21 cellular contexts compared by ENCODE assay signal in the genomic region with DNA sequence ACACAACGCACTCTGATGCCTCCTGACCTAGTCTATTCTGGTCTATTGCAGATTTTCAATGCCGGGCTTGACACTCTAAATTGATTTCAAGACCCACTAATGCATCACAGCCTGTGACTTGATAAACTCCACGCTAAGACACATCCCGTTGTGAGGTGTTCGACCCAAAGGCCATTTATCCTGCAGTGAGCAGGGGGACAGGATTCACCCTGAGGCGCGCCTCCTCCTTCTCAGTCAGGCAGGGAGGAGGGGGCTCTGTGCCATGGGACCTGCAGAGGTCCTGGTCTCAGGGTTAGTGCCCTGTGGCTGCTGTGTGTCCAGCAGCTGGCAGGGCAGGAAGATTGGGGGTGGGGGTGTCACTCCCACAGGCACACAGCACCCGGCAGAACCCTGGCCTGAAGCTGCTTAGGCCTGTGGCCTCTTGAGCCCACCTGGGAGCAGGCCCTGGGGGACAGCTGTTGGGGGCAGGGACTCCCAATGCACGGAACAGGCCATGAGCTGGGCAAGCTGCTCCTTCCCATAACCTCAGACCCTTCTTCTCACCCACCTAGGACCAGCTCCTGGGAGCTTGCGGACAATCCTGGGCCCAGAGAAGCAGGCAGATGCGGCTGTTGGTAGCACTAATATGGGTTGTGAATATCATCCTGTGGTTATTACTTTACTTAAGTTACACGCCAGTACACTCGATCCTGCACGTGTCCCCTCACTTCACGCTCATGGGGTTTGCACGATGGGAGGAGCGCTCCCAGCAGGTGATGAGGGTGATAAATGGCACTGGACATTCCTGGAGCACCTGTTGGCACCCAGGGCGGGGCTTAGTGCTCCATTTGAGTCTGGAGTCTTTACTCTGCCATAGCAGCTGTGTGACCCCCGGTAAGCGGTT.
DNase-seq lines count a peak whose midpoint lies in the region; ATAC-seq, FAIRE-seq and TF ChIP-seq lines count a peak whose summit lies in the region.
"Had no signal": no experiment of that assay in that cellular context is flagged by ENCODE, and none has a peak within 500 bp of the region (broad histone marks: within the 10 kb centered on the region; RNA-seq: fewer than 3 reads in every experiment).

No MANE protein-coding gene starts in this region.

- in situ Hi-C loops in HepG2 (cut with HindIII; ENCODE audit: extremely low pct_ligation_motif_present, low pct_unique_long_range_greater_than_20kb), result no loop called here
- in situ Hi-C loops in transverse colon (cut with MboI; ENCODE audit: low pct_ligation_motif_present in 1 of 4, low pct_unique_long_range_greater_than_20kb in 1 of 4, low sequenced_read_pairs in 3 of 4), result no loop called here

- H3K79me1 ChIP-seq in neuronal stem cell (ENCODE audit: low read depth, low read length), result no peaks in the 10 kb centered on the region

- H3K27ac ChIP-seq in HepG2 (ENCODE audit: extremely low read length, insufficient read depth, low read length) (no peak overlapping the region), right lobe of liver (no peak overlapping the region), endodermal cell (ENCODE audit: low read depth, low read length) (no peak overlapping the region), neuronal stem cell (replicated peaks; ENCODE audit: low read length) (no peak overlapping the region), transverse colon (no peak overlapping the region)
- H3K27ac ChIP-seq: C4-2B had no signal

- H2AFZ ChIP-seq in HepG2 (ENCODE audit: low read length), result no peak overlapping the region
- no peak overlapping the region for H2AFZ ChIP-seq in neuronal stem cell (ENCODE audit: low read length)

- peak overlapping the region; percentile 96 for H2BK12ac ChIP-seq in neuronal stem cell (ENCODE audit: low read length)

- TF ChIP-seq POLR2A in HepG2 (IDR thresholded peaks at IDR 0.05; ENCODE audit: insufficient read depth in 1 of 2, low read depth in 2 of 2, low read length in 2 of 2) (no peak), right lobe of liver (IDR thresholded peaks at IDR 0.05) (no peak), transverse colon (IDR thresholded peaks at IDR 0.05) (no peak), H54 (IDR thresholded peaks at IDR 0.05; ENCODE audit: low read depth, low read length) (no peak)

- no peak for TF ChIP-seq EP300 in HepG2 (IDR thresholded peaks at IDR 0.05; ENCODE audit: low read depth in 2 of 2, low read length in 2 of 2)
- no peak for TF ChIP-seq EP300 in HepG2 (CRISPR knock-in tag; IDR thresholded peaks at IDR 0.05; ENCODE audit: borderline replicate concordance)
- TF ChIP-seq EP300 in transverse colon (IDR thresholded peaks at IDR 0.05; ENCODE audit: low read depth), result no peak

- intact Hi-C loops in HepG2 (cut with micrococcal nuclease; ENCODE audit: unreplicated experiment) (no loop called here), right lobe of liver (cut with DNase I) (no loop called here), transverse colon (cut with DNase I; ENCODE audit: low total_unique reads) (no loop called here)

- ATAC-seq in HepG2, result no peak
- ATAC-seq in right lobe of liver, result no peak
- ATAC-seq in GM18868 (IDR thresholded peaks at IDR 0.05; ENCODE audit: unreplicated experiment), result no peak
- ATAC-seq in GM19324 (IDR thresholded peaks at IDR 0.05; ENCODE audit: low FRiP score, unreplicated experiment), result no peak

- no peaks in the 10 kb centered on the region for H3K9me3 ChIP-seq in HepG2 (ENCODE audit: low read length)
- no peaks in the 10 kb centered on the region for H3K9me3 ChIP-seq in right lobe of liver
- no peaks in the 10 kb centered on the region for H3K9me3 ChIP-seq in endodermal cell (ENCODE audit: control insufficient read depth, low read length)
- H3K9me3 ChIP-seq in neuronal stem cell (replicated peaks in 1 of 2; ENCODE audit: control insufficient read depth in 2 of 2, insufficient read depth in 1 of 2, low read depth in 1 of 2, low read length in 2 of 2), result no peaks in the 10 kb centered on the region
- no peaks in the 10 kb centered on the region for H3K9me3 ChIP-seq in transverse colon
- H3K9me3 ChIP-seq: HAP-1 had no signal

- peak overlapping the region; percentile 84 for H3K18ac ChIP-seq in neuronal stem cell (ENCODE audit: low read length)

- peak overlapping the region; percentile 51 for H3K23ac ChIP-seq in neuronal stem cell (ENCODE audit: low read depth, low read length, poor library complexity)

- H3K9ac ChIP-seq in HepG2 (ENCODE audit: insufficient read depth, low read depth, low read length) (no peak overlapping the region), endodermal cell (ENCODE audit: extremely low read depth, low read length, poor library complexity, severe bottlenecking) (no peak overlapping the region), neuronal stem cell (ENCODE audit: low read depth, low read length, poor library complexity) (no peak overlapping the region)

- H3K4ac ChIP-seq in neuronal stem cell (ENCODE audit: low read length), result no peak overlapping the region

- no peak for FAIRE-seq in HepG2 (lab: Jason Lieb, UNC)
- FAIRE-seq in H54 (lab: Jason Lieb, UNC), result no peak
- FAIRE-seq: A204.1, D721Med, G401.6, GM12891, HTR-8/SVneo had no signal

- POLR2A ChIA-PET in HepG2 (lab: Yijun Ruan, JAX), result no interaction called here

- no peaks in the 10 kb centered on the region for H3K36me3 ChIP-seq in HepG2 (replicated peaks in 1 of 2; ENCODE audit: control insufficient read depth in 1 of 2, insufficient read depth in 2 of 2, low read length in 2 of 2)
- H3K36me3 ChIP-seq in right lobe of liver, result no peaks in the 10 kb centered on the region
- no peaks in the 10 kb centered on the region for H3K36me3 ChIP-seq in endodermal cell (ENCODE audit: control insufficient read depth, insufficient read depth, low read length)
- no peaks in the 10 kb centered on the region for H3K36me3 ChIP-seq in neuronal stem cell (replicated peaks in 1 of 2; ENCODE audit: control insufficient read depth in 2 of 2, insufficient read depth in 2 of 2, low read length in 2 of 2)
- H3K36me3 ChIP-seq in transverse colon, result no peaks in the 10 kb centered on the region
- H3K36me3 ChIP-seq: HAP-1 had no signal

- H3K4me1 Mint-ChIP-seq in endodermal cell, result no peaks in the 10 kb centered on the region
- H3K4me1 Mint-ChIP-seq: CD4-positive, alpha-beta memory T cell had no signal

- no peaks in the 10 kb centered on the region for H3K9me3 Mint-ChIP-seq in endodermal cell
- H3K9me3 Mint-ChIP-seq: CD4-positive, alpha-beta memory T cell had no signal

- no peak overlapping the region for H4K8ac ChIP-seq in neuronal stem cell (ENCODE audit: low read depth, low read length)

- H3K4me3 Mint-ChIP-seq in endodermal cell, result no peak overlapping the region
- H3K4me3 Mint-ChIP-seq: B cell; CD4-positive, alpha-beta memory T cell had no signal

- TF ChIP-seq RAD21 in HepG2 (CRISPR knock-in tag; IDR thresholded peaks at IDR 0.05), result no peak

- no peaks in the 10 kb centered on the region for H4K20me1 ChIP-seq in HepG2 (ENCODE audit: insufficient read depth, low read length)

- H3K27ac Mint-ChIP-seq in endodermal cell, result no peak overlapping the region
- H3K27ac Mint-ChIP-seq: B cell; CD4-positive, alpha-beta memory T cell had no signal

- H2BK15ac ChIP-seq in neuronal stem cell (ENCODE audit: low read length), result peak overlapping the region; percentile 84

- H3K27me3 Mint-ChIP-seq in endodermal cell (ENCODE audit: insufficient read depth), result peaks cover 2% of the 10 kb centered on the region

- no peak for DNase-seq in HepG2 (ENCODE audit: low spot score)
- DNase-seq in right lobe of liver, result no peak
- peak; percentile 25 for DNase-seq in endodermal cell
- DNase-seq in neuronal stem cell (ENCODE audit: low spot score), result no peak
- peak; percentile 2 for DNase-seq in transverse colon
- no peak for DNase-seq in H54 (ENCODE audit: insufficient read length, low spot score)
- DNase-seq: CD4-positive, alpha-beta memory T cell; DMS153; DMS79 treated with DMSO at 0.1 percent for 48 hours; EL; GOT3 had no signal

- peak overlapping the region; percentile 68 for H2AK5ac ChIP-seq in neuronal stem cell (ENCODE audit: low read depth, low read length)

- no peak overlapping the region for H2BK5ac ChIP-seq in neuronal stem cell (ENCODE audit: low read length)

- H3K36me3 Mint-ChIP-seq in endodermal cell (ENCODE audit: low read depth), result no peaks in the 10 kb centered on the region
- H3K36me3 Mint-ChIP-seq: CD4-positive, alpha-beta memory T cell had no signal

- H3K4me3 ChIP-seq in HepG2 (replicated peaks in 1 of 3; ENCODE audit: insufficient read depth in 1 of 3, low read depth in 2 of 3, low read length in 3 of 3), result no peak overlapping the region
- H3K4me3 ChIP-seq in right lobe of liver, result no peak overlapping the region
- H3K4me3 ChIP-seq in endodermal cell (ENCODE audit: low read length), result no peak overlapping the region
- H3K4me3 ChIP-seq in neuronal stem cell (ENCODE audit: low read length in 2 of 2), result no peak overlapping the region
- H3K4me3 ChIP-seq in transverse colon, result no peak overlapping the region
- H3K4me3 ChIP-seq: HAP-1 had no signal

- no TSS peak for BruUV-seq in HepG2 (replicated peaks; lab: Mats Ljungman, UMichigan)

- no peak for TF ChIP-seq CTCF in HepG2 (CRISPR knock-in tag; IDR thresholded peaks at IDR 0.05)
- no peak for TF ChIP-seq CTCF in right lobe of liver (IDR thresholded peaks at IDR 0.05)
- no peak for TF ChIP-seq CTCF in endodermal cell (conservative IDR thresholded peaks at IDR 0.05)
- TF ChIP-seq CTCF in transverse colon (IDR thresholded peaks at IDR 0.05), result no peak

- H3K27me3 ChIP-seq in HepG2 (ENCODE audit: control insufficient read depth in 1 of 2, insufficient read depth in 2 of 2, low read length in 2 of 2) (peaks cover 6 to 46% of the 10 kb centered on the region in 2 experiments; a peak in 3 of 5 replicates), right lobe of liver (no peaks in the 10 kb centered on the region), endodermal cell (ENCODE audit: control insufficient read depth, insufficient read depth, low read length, poor library complexity, severe bottlenecking) (no peaks in the 10 kb centered on the region), neuronal stem cell (ENCODE audit: control insufficient read depth in 3 of 3, insufficient read depth in 3 of 3, low read depth in 1 of 3, low read length in 3 of 3) (peaks cover 0 to 3% (median 0%) of the 10 kb centered on the region in 3 experiments), transverse colon (peaks cover 4% of the 10 kb centered on the region)

- peak overlapping the region; percentile 6 for H3K14ac ChIP-seq in neuronal stem cell (ENCODE audit: low read length)

- H3K4me2 ChIP-seq in HepG2 (ENCODE audit: low read depth, low read length) (no peak overlapping the region), neuronal stem cell (ENCODE audit: insufficient read depth, low read length, poor library complexity, severe bottlenecking) (no peak overlapping the region)

- WGBS in HepG2 (ENCODE audit: low lambda C conversion rate), result 46% methylated on average over 19 of the region's 20 CpGs
- 73% methylated on average over 7 of the region's 20 CpGs for WGBS in right lobe of liver (ENCODE audit: insufficient coverage, low coverage, low lambda C conversion rate, missing lambda C conversion rate)
- WGBS in endodermal cell (ENCODE audit: insufficient coverage in 1 of 2, insufficient read length in 1 of 2), 2 experiments, result 87 to 91% methylated on average over 14 to 20 of the region's 20 CpGs
- WGBS in neuronal stem cell (ENCODE audit: extremely low coverage in 2 of 2, insufficient read length in 2 of 2, insufficient replicate concordance in 1 of 2), 2 donors, result no CpG with 5 or more reads among the region's 20 CpGs
- 74% methylated on average over 20 of the region's 20 CpGs; no CpG with 5 or more reads in 1 of the 2 donors for WGBS in transverse colon (ENCODE audit: low coverage in 1 of 2), 2 donors

- H2BK120ac ChIP-seq in neuronal stem cell (ENCODE audit: low read depth, low read length), result no peak overlapping the region

- CTCF ChIA-PET in HepG2 (lab: Yijun Ruan, JAX; ENCODE audit: low intra/inter-chr PET ratio, low total read pairs), result no interaction called here

- peaks cover 8% of the 10 kb centered on the region for H3K4me1 ChIP-seq in HepG2 (ENCODE audit: insufficient read depth, low read length)
- no peaks in the 10 kb centered on the region for H3K4me1 ChIP-seq in right lobe of liver
- peaks cover 6% of the 10 kb centered on the region for H3K4me1 ChIP-seq in endodermal cell (ENCODE audit: control insufficient read depth, insufficient read depth, low read length)
- H3K4me1 ChIP-seq in neuronal stem cell (ENCODE audit: control insufficient read depth in 2 of 2, insufficient read depth in 1 of 2, low read depth in 1 of 2, low read length in 2 of 2), result peaks cover 0 to 17% of the 10 kb centered on the region in 2 donors
- no peaks in the 10 kb centered on the region for H3K4me1 ChIP-seq in transverse colon
- H3K4me1 ChIP-seq: HAP-1 had no signal

- no peak overlapping the region for H4K91ac ChIP-seq in neuronal stem cell (ENCODE audit: low read depth, low read length, poor library complexity)

- no peaks in the 10 kb centered on the region for H3K79me2 ChIP-seq in HepG2 (ENCODE audit: insufficient read depth, low read length)

Comparison
In these comparisons a context has a peak if more than half of its experiments do, and no peak if none do; other contexts are left out.
1. DNase-seq: peak in endodermal cell (single experiment) and transverse colon (single experiment); none in HepG2 (single experiment), right lobe of liver (0 of 3), neuronal stem cell (single experiment) and H54 (single experiment).